ENCODE assay signal across 14 cellular contexts in genomic region chr7:43757073-43757720, GRCh38. TPM values are rescaled to one million over a fixed set of nuclear protein-coding genes. Genes with fewer than 3 reads are reported as not detected.
DNase-seq lines count a peak whose midpoint lies in the region; ATAC-seq, FAIRE-seq and TF ChIP-seq lines count a peak whose summit lies in the region.
"Had no signal": no experiment of that assay in that cellular context is flagged by ENCODE, and none has a peak within 500 bp of the region (broad histone marks: within the 10 kb centered on the region; RNA-seq: fewer than 3 reads in every experiment).

No MANE protein-coding gene starts in this region.

- intact Hi-C loops in K562 (cut with micrococcal nuclease) (no loop called here), gastrocnemius medialis (cut with DNase I; ENCODE audit: low total_unique reads) (no loop called here)

- H3K4me3 ChIP-seq in K562 = no peak overlapping the region
- H3K4me3 ChIP-seq in gastrocnemius medialis = peak overlapping the region in 1 of 4 donors; percentile 76
- H3K4me3 ChIP-seq: mucosa of descending colon had no signal

- no peaks in the 10 kb centered on the region for H4K20me1 ChIP-seq in K562 (replicated peaks; ENCODE audit: control insufficient read depth, insufficient read depth, low read length)

- peak overlapping the region; percentile 33 for H3K4me2 ChIP-seq in K562 (ENCODE audit: insufficient read depth, low read length)

- in situ Hi-C loops in K562 (cut with MboI) = no loop called here
- in situ Hi-C loops in gastrocnemius medialis (cut with MboI; ENCODE audit: low sequenced_read_pairs in 4 of 4) = no loop called here

- no peaks in the 10 kb centered on the region for H3K9me1 ChIP-seq in K562 (ENCODE audit: control insufficient read depth, insufficient read depth, low read length)

- H3K27me3 ChIP-seq in K562 (ENCODE audit: control insufficient read depth in 2 of 2, insufficient read depth in 2 of 2, low read length in 2 of 2) = no peaks in the 10 kb centered on the region
- no peaks in the 10 kb centered on the region for H3K27me3 ChIP-seq in gastrocnemius medialis
- H3K27me3 ChIP-seq: cardiac muscle cell, transverse colon had no signal

- H3K27ac ChIP-seq in K562 (ENCODE audit: extremely low read depth, low read depth, low read length) (peak overlapping the region; percentile 62; the same call in 1 of the 3 replicates), gastrocnemius medialis (no peak overlapping the region)
- H3K27ac ChIP-seq: cardiac muscle cell had no signal

- H3K9me3 ChIP-seq in K562 (replicated peaks; ENCODE audit: control insufficient read depth, insufficient read depth, low read depth, low read length) (no peaks in the 10 kb centered on the region), gastrocnemius medialis (no peaks in the 10 kb centered on the region)
- H3K9me3 ChIP-seq: mucosa of descending colon, transverse colon had no signal

- H3K79me2 ChIP-seq in K562 (ENCODE audit: control insufficient read depth, insufficient read depth, low read length) = peaks cover 29% of the 10 kb centered on the region

- peaks cover 35% of the 10 kb centered on the region for H3K4me1 Mint-ChIP-seq in HFFc6 (ENCODE audit: low read depth)
- H3K4me1 Mint-ChIP-seq in natural killer cell treated with Interleukin-12 subunit alpha and Interleukin-12 subunit beta and Interleukin-15 and Interleukin-18, amount 100 ng/mL, for 72 hours (ENCODE audit: low read depth in 2 of 2) = peaks cover 31 to 40% of the 10 kb centered on the region in 2 donors

- H3K36me3 ChIP-seq in K562 (ENCODE audit: control insufficient read depth, insufficient read depth, low read length) (no peaks in the 10 kb centered on the region; the same call in 2 of the 3 replicates), gastrocnemius medialis (no peaks in the 10 kb centered on the region)
- H3K36me3 ChIP-seq: cardiac muscle cell, transverse colon had no signal

- ATAC-seq in K562 (peak; percentile 35), GM21528 (IDR thresholded peaks at IDR 0.05; ENCODE audit: low FRiP score, unreplicated experiment) (no peak), gastrocnemius medialis (no peak)
- ATAC-seq in natural killer cell treated with Interleukin-12 subunit alpha and Interleukin-12 subunit beta and Interleukin-15 and Interleukin-18, amount 100 ng/mL, for 72 hours = no peak

- TF ChIP-seq CTCF in HFFc6 (IDR thresholded peaks at IDR 0.05) (no peak), K562 (IDR thresholded peaks at IDR 0.05 in 2 of 3, conservative IDR thresholded peaks at IDR 0.05 in 1 of 3; ENCODE audit: insufficient read depth in 2 of 3, low read depth in 1 of 3, low read length in 3 of 3) (no peak), gastrocnemius medialis (IDR thresholded peaks at IDR 0.05 in 4 of 5, conservative IDR thresholded peaks at IDR 0.05 in 1 of 5) (no peak)

- peak; percentile 69 for FAIRE-seq in K562 (lab: Jason Lieb, UNC)

- no peak for TF ChIP-seq EP300 in K562 (IDR thresholded peaks at IDR 0.05; ENCODE audit: low read length)

- H3K4me3 Mint-ChIP-seq in HFFc6 = peak overlapping the region; percentile 48
- peak overlapping the region; percentile 69 for H3K4me3 Mint-ChIP-seq in natural killer cell treated with Interleukin-12 subunit alpha and Interleukin-12 subunit beta and Interleukin-15 and Interleukin-18, amount 100 ng/mL, for 72 hours

- no peak for TF ChIP-seq POLR2A in K562 (conservative IDR thresholded peaks at IDR 0.05)
- no peak for TF ChIP-seq POLR2A in gastrocnemius medialis (IDR thresholded peaks at IDR 0.05)

- no peak for TF ChIP-seq RAD21 in K562 (CRISPR knock-in tag; conservative IDR thresholded peaks at IDR 0.05 in 1 of 2, IDR thresholded peaks at IDR 0.05 in 1 of 2)

- no peaks in the 10 kb centered on the region for H3K9me3 Mint-ChIP-seq in HFFc6
- no peaks in the 10 kb centered on the region for H3K9me3 Mint-ChIP-seq in natural killer cell treated with Interleukin-12 subunit alpha and Interleukin-12 subunit beta and Interleukin-15 and Interleukin-18, amount 100 ng/mL, for 72 hours

- peak overlapping the region; percentile 40 for H2AFZ ChIP-seq in K562 (ENCODE audit: low read depth, low read length)

- H3K36me3 Mint-ChIP-seq in HFFc6 (ENCODE audit: low read depth) = no peaks in the 10 kb centered on the region
- no peaks in the 10 kb centered on the region for H3K36me3 Mint-ChIP-seq in natural killer cell treated with Interleukin-12 subunit alpha and Interleukin-12 subunit beta and Interleukin-15 and Interleukin-18, amount 100 ng/mL, for 72 hours

- no TSS peak for BruUV-seq in K562 (replicated peaks; lab: Mats Ljungman, UMichigan)

- WGBS in K562 (ENCODE audit: insufficient coverage, low coverage, missing lambda C conversion rate) = 22% methylated on average over 2 of the region's 2 CpGs

- peak overlapping the region; percentile 68 for H3K27ac Mint-ChIP-seq in HFFc6
- H3K27ac Mint-ChIP-seq in natural killer cell treated with Interleukin-12 subunit alpha and Interleukin-12 subunit beta and Interleukin-15 and Interleukin-18, amount 100 ng/mL, for 72 hours = peak overlapping the region; percentile 2 to 17

- CTCF ChIA-PET in K562 (lab: Yijun Ruan, JAX; ENCODE audit: low intra/inter-chr PET ratio) = no interaction called here

- H3K27me3 Mint-ChIP-seq in HFFc6 (ENCODE audit: insufficient read depth) = peaks cover 9% of the 10 kb centered on the region; the same call in 1 of the 2 replicates
- peaks cover 0 to 12% of the 10 kb centered on the region in 2 donors for H3K27me3 Mint-ChIP-seq in natural killer cell treated with Interleukin-12 subunit alpha and Interleukin-12 subunit beta and Interleukin-15 and Interleukin-18, amount 100 ng/mL, for 72 hours

- peak overlapping the region in 1 of 2 experiments; percentile 17; a peak in 1 of 4 replicates for H3K9ac ChIP-seq in K562 (ENCODE audit: insufficient read depth in 1 of 2, low read depth in 2 of 2, low read length in 2 of 2)

- POLR2A ChIA-PET in K562 (lab: Yijun Ruan, JAX) = interaction anchor here (0.6 to 5.5 kb wide), 4 partner anchors 11 to 112 kb away, joined by 3 to 32 read pairs (median 4); partner anchors contain the start of genes COA1 and MRPS24

- DNase-seq in NCI-H82 (lab: John Stamatoyannopoulos, UW) = peak; percentile 32
- no peak for DNase-seq in NCI-H82 treated with DMSO at 0.1 percent for 48 hours (lab: John Stamatoyannopoulos, UW; ENCODE audit: unreplicated experiment)
- no peak for DNase-seq in HFFc6
- DNase-seq in K562 (ENCODE audit: extremely low read depth in 1 of 4, low spot score in 3 of 4) = peak in 1 of 4 experiments; percentile 44
- DNase-seq in natural killer cell treated with Interleukin-12 subunit alpha and Interleukin-12 subunit beta and Interleukin-15 and Interleukin-18, amount 100 ng/mL, for 72 hours (ENCODE audit: low spot score) = no peak
- no peak for DNase-seq in gastrocnemius medialis
- no peak for DNase-seq in cerebellum (ENCODE audit: low spot score)
- DNase-seq: 8988T, mucosa of descending colon, NCI-H1092, NCI-H345, transverse colon had no signal

- H3K4me1 ChIP-seq in K562 (replicated peaks in 1 of 2; ENCODE audit: control insufficient read depth in 2 of 2, insufficient read depth in 2 of 2, low read length in 2 of 2) (peaks cover 39 to 44% of the 10 kb centered on the region in 2 experiments), gastrocnemius medialis (peaks cover 10 to 11% of the 10 kb centered on the region in 2 donors)

RNA-seq across cellular contexts. Expression of gene BLVRA, which starts 1.3 kb away (rescaled TPM):
- 10 to 100 TPM; 29.0 to 43.9 (median 36.0) TPM for total RNA-seq in HFFc6 (2021; fragmentation: NEBNext Ultra II Directional; extraction: Animal tissue kit (Norgen Biotek cat#: 25700))
- 13.8 and 14.5 TPM in 2 replicates for total RNA-seq in K562 (2011; cell fraction: chromatin; rRNA removed; ENCODE audit: low replicate concordance)
- 9.5 and 15.5 TPM in 2 replicates for total RNA-seq in K562 (2011; cell fraction: nucleolus; rRNA removed)
- total RNA-seq in K562 (2011; cell fraction: nucleoplasm; rRNA removed) = 13.6 and 14.7 TPM in 2 replicates
- total RNA-seq in K562 (2014; rRNA removed) (48.2 and 59.6 TPM in 2 replicates), K562 (2014; rRNA removed; fragmentation: Illumina TruSeq; extraction: Trizol) (54.4 and 54.8 TPM in 2 replicates), K562 (2015; rRNA removed; fragmentation: Illumina TruSeq; extraction: Trizol) (48.3 and 48.5 TPM in 2 replicates), K562 (2021) (50.9 and 56.6 TPM in 2 replicates), gastrocnemius medialis (10 to 100 TPM; 26.7 to 45.9 (median 29.3) TPM), cerebellum (8.9 TPM)
- polyA plus RNA-seq in K562 (2011; rRNA removed) (52.5 and 61.5 TPM in 2 replicates), K562 (2014; fragmentation: Illumina TruSeq; extraction: Trizol) (64.2 and 69.0 TPM in 2 replicates), K562 (2014; fragmentation: Nextera tagmentation; extraction: Ambion mirVana) (100 to 1,000 TPM; 125 to 147 TPM), K562 (2014; rRNA removed) (77.7 and 79.7 TPM in 2 replicates)
- 29.0 and 42.5 TPM in 2 replicates for polyA plus RNA-seq in K562 (2011; cell fraction: cytosol; rRNA removed)
- 11.2 and 19.2 TPM in 2 replicates for polyA plus RNA-seq in K562 (2011; cell fraction: nucleus; rRNA removed)
- 79.1 and 113 TPM in 2 replicates for polyA plus RNA-seq in K562 (2012)
- 36.3 and 37.4 TPM in 2 replicates for polyA minus RNA-seq in K562 (2011; rRNA and poly(A)+ RNA removed)
- polyA minus RNA-seq in K562 (2011; cell fraction: cytosol; rRNA and poly(A)+ RNA removed) = 20.9 and 23.4 TPM in 2 replicates
- polyA minus RNA-seq in K562 (2011; cell fraction: nucleus; rRNA and poly(A)+ RNA removed) = 6.1 and 10.4 TPM in 2 replicates
- total RNA-seq in natural killer cell treated with Interleukin-12 subunit alpha and Interleukin-12 subunit beta and Interleukin-15 and Interleukin-18, amount 100 ng/mL, for 72 hours = 10 to 100 TPM; 34.6 to 62.0 TPM

RNA-seq across cellular contexts. Expression of gene COA1, which starts 27.9 kb away (rescaled TPM):
- total RNA-seq in HFFc6 (2021; fragmentation: NEBNext Ultra II Directional; extraction: Animal tissue kit (Norgen Biotek cat#: 25700)) = 10 to 100 TPM; 52.5 to 61.5 (median 57.3) TPM
- total RNA-seq in K562 (2011; cell fraction: chromatin; rRNA removed; ENCODE audit: low replicate concordance) = 181 and 261 TPM in 2 replicates
- total RNA-seq in K562 (2011; cell fraction: nucleolus; rRNA removed) = 81.2 and 117 TPM in 2 replicates
- total RNA-seq in K562 (2011; cell fraction: nucleoplasm; rRNA removed) = 236 and 385 TPM in 2 replicates
- total RNA-seq in K562 (2014; rRNA removed) = 105 and 109 TPM in 2 replicates
- total RNA-seq in K562 (2014; rRNA removed; fragmentation: Illumina TruSeq; extraction: Trizol) = 197 TPM in 2 replicates
- total RNA-seq in K562 (2015; rRNA removed; fragmentation: Illumina TruSeq; extraction: Trizol) = 130 and 143 TPM in 2 replicates
- 137 and 149 TPM in 2 replicates for total RNA-seq in K562 (2021)
- 98.9 and 105 TPM in 2 replicates for polyA plus RNA-seq in K562 (2011; rRNA removed)
- polyA plus RNA-seq in K562 (2011; cell fraction: cytosol; rRNA removed) = 79.1 and 145 TPM in 2 replicates
- polyA plus RNA-seq in K562 (2011; cell fraction: nucleus; rRNA removed) = 90.7 and 107 TPM in 2 replicates
- polyA plus RNA-seq in K562 (2012) = 163 and 167 TPM in 2 replicates
- polyA plus RNA-seq in K562 (2014; fragmentation: Illumina TruSeq; extraction: Trizol) = 190 and 215 TPM in 2 replicates
- polyA plus RNA-seq in K562 (2014; fragmentation: Nextera tagmentation; extraction: Ambion mirVana) = 100 to 1,000 TPM; 432 to 463 TPM
- 181 and 203 TPM in 2 replicates for polyA plus RNA-seq in K562 (2014; rRNA removed)
- 110 and 121 TPM in 2 replicates for polyA minus RNA-seq in K562 (2011; rRNA and poly(A)+ RNA removed)
- 39.2 and 42.5 TPM in 2 replicates for polyA minus RNA-seq in K562 (2011; cell fraction: cytosol; rRNA and poly(A)+ RNA removed)
- polyA minus RNA-seq in K562 (2011; cell fraction: nucleus; rRNA and poly(A)+ RNA removed) = 60.6 and 89.1 TPM in 2 replicates
- 100 to 1,000 TPM in 1 of 2 donors, 10 to 100 TPM in 1; 77.2 to 119 TPM for total RNA-seq in natural killer cell treated with Interleukin-12 subunit alpha and Interleukin-12 subunit beta and Interleukin-15 and Interleukin-18, amount 100 ng/mL, for 72 hours
- 10 to 100 TPM; 34.9 to 55.2 (median 49.3) TPM for total RNA-seq in gastrocnemius medialis
- 94.3 TPM for total RNA-seq in cerebellum
